Comparison of ENCODE assay signal across 1 cellular context in genomic region chr3:98010194-98010882, GRCh38.
TF ChIP-seq lines count a peak whose summit lies in the region.

No MANE protein-coding gene starts in this region.

TF ChIP-seq in HepG2, 621 proteins besides CTCF, POLR2A, EP300 and RAD21 (continued from another document and continues in another):
- TF ChIP-seq, protein P1, sequence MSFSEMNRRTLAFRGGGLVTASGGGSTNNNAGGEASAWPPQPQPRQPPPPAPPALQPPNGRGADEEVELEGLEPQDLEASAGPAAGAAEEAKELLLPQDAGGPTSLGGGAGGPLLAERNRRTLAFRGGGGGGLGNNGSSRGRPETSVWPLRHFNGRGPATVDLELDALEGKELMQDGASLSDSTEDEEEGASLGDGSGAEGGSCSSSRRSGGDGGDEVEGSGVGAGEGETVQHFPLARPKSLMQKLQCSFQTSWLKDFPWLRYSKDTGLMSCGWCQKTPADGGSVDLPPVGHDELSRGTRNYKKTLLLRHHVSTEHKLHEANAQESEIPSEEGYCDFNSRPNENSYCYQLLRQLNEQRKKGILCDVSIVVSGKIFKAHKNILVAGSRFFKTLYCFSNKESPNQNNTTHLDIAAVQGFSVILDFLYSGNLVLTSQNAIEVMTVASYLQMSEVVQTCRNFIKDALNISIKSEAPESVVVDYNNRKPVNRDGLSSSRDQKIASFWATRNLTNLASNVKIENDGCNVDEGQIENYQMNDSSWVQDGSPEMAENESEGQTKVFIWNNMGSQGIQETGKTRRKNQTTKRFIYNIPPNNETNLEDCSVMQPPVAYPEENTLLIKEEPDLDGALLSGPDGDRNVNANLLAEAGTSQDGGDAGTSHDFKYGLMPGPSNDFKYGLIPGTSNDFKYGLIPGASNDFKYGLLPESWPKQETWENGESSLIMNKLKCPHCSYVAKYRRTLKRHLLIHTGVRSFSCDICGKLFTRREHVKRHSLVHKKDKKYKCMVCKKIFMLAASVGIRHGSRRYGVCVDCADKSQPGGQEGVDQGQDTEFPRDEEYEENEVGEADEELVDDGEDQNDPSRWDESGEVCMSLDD (CRISPR knock-in tag; IDR thresholded peaks at IDR 0.05; ENCODE audit: borderline replicate concordance): peak; percentile 20; the same call in 1 of the 2 replicates
- TF ChIP-seq ZNF816 (CRISPR knock-in tag; IDR thresholded peaks at IDR 0.05; ENCODE audit: borderline replicate concordance) (0 out of 2 replicates have a peak, but pooled peaks have one; percentile 18), ZBTB20 (CRISPR knock-in tag; IDR thresholded peaks at IDR 0.05; ENCODE audit: borderline replicate concordance, low read depth) (0 out of 2 replicates have a peak, but pooled peaks have one; percentile 32), REPIN1 (CRISPR knock-in tag; IDR thresholded peaks at IDR 0.05; ENCODE audit: borderline replicate concordance, low read depth) (peak; percentile 86; the same call in 1 of the 2 replicates), RCOR2 (CRISPR knock-in tag; IDR thresholded peaks at IDR 0.05) (peak; percentile 72), THAP9 (CRISPR knock-in tag; IDR thresholded peaks at IDR 0.05; ENCODE audit: borderline replicate concordance) (no peak), ZNF350 (CRISPR knock-in tag; IDR thresholded peaks at IDR 0.05; ENCODE audit: borderline replicate concordance, low read depth) (peak; percentile 79; the same call in 1 of the 2 replicates), ZNF580 (CRISPR knock-in tag; IDR thresholded peaks at IDR 0.05; ENCODE audit: borderline replicate concordance, low read depth) (0 out of 2 replicates have a peak, but pooled peaks have one; percentile 52), TEAD3 (CRISPR knock-in tag; optimal IDR thresholded peaks at IDR 0.05; ENCODE audit: borderline replicate concordance) (peak; percentile 95), ISL2 (CRISPR knock-in tag; IDR thresholded peaks at IDR 0.05) (peak; percentile 95), ZBTB25 (CRISPR knock-in tag; IDR thresholded peaks at IDR 0.05) (peak; percentile 17; the same call in 1 of the 2 replicates), ZSCAN5A (CRISPR knock-in tag; IDR thresholded peaks at IDR 0.05; ENCODE audit: borderline replicate concordance) (peak; percentile 83; the same call in 1 of the 2 replicates), ZBTB7A (CRISPR knock-in tag; IDR thresholded peaks at IDR 0.05) (peak; percentile 97), FOXP1 (IDR thresholded peaks at IDR 0.05) (no peak), FOXP1 (CRISPR knock-in tag; IDR thresholded peaks at IDR 0.05) (peak; percentile 43; the same call in 1 of the 2 replicates), ZNF160 (CRISPR knock-in tag; IDR thresholded peaks at IDR 0.05) (no peak), TMF1 (CRISPR knock-in tag; IDR thresholded peaks at IDR 0.05; ENCODE audit: low read depth) (0 out of 2 replicates have a peak, but pooled peaks have one; percentile 27), NR2F6 (IDR thresholded peaks at IDR 0.05) (peak; percentile 99), NR2F6 (CRISPR knock-in tag; IDR thresholded peaks at IDR 0.05) (peak; percentile 98), HDAC2 (CRISPR knock-in tag; IDR thresholded peaks at IDR 0.05) (peak; percentile 83), GATAD2A (CRISPR knock-in tag; IDR thresholded peaks at IDR 0.05) (peak; percentile 86)
- TF ChIP-seq, protein P2, sequence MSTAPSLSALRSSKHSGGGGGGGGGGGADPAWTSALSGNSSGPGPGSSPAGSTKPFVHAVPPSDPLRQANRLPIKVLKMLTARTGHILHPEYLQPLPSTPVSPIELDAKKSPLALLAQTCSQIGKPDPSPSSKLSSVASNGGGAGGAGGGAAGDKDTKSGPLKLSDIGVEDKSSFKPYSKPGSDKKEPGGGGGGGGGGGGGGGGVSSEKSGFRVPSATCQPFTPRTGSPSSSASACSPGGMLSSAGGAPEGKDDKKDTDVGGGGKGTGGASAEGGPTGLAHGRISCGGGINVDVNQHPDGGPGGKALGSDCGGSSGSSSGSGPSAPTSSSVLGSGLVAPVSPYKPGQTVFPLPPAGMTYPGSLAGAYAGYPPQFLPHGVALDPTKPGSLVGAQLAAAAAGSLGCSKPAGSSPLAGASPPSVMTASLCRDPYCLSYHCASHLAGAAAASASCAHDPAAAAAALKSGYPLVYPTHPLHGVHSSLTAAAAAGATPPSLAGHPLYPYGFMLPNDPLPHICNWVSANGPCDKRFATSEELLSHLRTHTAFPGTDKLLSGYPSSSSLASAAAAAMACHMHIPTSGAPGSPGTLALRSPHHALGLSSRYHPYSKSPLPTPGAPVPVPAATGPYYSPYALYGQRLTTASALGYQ (CRISPR knock-in tag; IDR thresholded peaks at IDR 0.05): peak; percentile 81
- TF ChIP-seq, protein P3, sequence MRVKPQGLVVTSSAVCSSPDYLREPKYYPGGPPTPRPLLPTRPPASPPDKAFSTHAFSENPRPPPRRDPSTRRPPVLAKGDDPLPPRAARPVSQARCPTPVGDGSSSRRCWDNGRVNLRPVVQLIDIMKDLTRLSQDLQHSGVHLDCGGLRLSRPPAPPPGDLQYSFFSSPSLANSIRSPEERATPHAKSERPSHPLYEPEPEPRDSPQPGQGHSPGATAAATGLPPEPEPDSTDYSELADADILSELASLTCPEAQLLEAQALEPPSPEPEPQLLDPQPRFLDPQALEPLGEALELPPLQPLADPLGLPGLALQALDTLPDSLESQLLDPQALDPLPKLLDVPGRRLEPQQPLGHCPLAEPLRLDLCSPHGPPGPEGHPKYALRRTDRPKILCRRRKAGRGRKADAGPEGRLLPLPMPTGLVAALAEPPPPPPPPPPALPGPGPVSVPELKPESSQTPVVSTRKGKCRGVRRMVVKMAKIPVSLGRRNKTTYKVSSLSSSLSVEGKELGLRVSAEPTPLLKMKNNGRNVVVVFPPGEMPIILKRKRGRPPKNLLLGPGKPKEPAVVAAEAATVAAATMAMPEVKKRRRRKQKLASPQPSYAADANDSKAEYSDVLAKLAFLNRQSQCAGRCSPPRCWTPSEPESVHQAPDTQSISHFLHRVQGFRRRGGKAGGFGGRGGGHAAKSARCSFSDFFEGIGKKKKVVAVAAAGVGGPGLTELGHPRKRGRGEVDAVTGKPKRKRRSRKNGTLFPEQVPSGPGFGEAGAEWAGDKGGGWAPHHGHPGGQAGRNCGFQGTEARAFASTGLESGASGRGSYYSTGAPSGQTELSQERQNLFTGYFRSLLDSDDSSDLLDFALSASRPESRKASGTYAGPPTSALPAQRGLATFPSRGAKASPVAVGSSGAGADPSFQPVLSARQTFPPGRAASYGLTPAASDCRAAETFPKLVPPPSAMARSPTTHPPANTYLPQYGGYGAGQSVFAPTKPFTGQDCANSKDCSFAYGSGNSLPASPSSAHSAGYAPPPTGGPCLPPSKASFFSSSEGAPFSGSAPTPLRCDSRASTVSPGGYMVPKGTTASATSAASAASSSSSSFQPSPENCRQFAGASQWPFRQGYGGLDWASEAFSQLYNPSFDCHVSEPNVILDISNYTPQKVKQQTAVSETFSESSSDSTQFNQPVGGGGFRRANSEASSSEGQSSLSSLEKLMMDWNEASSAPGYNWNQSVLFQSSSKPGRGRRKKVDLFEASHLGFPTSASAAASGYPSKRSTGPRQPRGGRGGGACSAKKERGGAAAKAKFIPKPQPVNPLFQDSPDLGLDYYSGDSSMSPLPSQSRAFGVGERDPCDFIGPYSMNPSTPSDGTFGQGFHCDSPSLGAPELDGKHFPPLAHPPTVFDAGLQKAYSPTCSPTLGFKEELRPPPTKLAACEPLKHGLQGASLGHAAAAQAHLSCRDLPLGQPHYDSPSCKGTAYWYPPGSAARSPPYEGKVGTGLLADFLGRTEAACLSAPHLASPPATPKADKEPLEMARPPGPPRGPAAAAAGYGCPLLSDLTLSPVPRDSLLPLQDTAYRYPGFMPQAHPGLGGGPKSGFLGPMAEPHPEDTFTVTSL (CRISPR knock-in tag; IDR thresholded peaks at IDR 0.05; ENCODE audit: borderline replicate concordance): no peak
- TF ChIP-seq, protein P4, sequence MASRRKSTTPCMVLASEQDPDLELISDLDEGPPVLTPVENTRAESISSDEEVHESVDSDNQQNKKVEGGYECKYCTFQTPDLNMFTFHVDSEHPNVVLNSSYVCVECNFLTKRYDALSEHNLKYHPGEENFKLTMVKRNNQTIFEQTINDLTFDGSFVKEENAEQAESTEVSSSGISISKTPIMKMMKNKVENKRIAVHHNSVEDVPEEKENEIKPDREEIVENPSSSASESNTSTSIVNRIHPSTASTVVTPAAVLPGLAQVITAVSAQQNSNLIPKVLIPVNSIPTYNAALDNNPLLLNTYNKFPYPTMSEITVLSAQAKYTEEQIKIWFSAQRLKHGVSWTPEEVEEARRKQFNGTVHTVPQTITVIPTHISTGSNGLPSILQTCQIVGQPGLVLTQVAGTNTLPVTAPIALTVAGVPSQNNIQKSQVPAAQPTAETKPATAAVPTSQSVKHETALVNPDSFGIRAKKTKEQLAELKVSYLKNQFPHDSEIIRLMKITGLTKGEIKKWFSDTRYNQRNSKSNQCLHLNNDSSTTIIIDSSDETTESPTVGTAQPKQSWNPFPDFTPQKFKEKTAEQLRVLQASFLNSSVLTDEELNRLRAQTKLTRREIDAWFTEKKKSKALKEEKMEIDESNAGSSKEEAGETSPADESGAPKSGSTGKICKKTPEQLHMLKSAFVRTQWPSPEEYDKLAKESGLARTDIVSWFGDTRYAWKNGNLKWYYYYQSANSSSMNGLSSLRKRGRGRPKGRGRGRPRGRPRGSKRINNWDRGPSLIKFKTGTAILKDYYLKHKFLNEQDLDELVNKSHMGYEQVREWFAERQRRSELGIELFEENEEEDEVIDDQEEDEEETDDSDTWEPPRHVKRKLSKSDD (CRISPR knock-in tag; IDR thresholded peaks at IDR 0.05; ENCODE audit: low read depth): peak; percentile 84; the same call in 1 of the 2 replicates
- TF ChIP-seq, protein P5, sequence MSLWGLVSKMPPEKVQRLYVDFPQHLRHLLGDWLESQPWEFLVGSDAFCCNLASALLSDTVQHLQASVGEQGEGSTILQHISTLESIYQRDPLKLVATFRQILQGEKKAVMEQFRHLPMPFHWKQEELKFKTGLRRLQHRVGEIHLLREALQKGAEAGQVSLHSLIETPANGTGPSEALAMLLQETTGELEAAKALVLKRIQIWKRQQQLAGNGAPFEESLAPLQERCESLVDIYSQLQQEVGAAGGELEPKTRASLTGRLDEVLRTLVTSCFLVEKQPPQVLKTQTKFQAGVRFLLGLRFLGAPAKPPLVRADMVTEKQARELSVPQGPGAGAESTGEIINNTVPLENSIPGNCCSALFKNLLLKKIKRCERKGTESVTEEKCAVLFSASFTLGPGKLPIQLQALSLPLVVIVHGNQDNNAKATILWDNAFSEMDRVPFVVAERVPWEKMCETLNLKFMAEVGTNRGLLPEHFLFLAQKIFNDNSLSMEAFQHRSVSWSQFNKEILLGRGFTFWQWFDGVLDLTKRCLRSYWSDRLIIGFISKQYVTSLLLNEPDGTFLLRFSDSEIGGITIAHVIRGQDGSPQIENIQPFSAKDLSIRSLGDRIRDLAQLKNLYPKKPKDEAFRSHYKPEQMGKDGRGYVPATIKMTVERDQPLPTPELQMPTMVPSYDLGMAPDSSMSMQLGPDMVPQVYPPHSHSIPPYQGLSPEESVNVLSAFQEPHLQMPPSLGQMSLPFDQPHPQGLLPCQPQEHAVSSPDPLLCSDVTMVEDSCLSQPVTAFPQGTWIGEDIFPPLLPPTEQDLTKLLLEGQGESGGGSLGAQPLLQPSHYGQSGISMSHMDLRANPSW (CRISPR knock-in tag; IDR thresholded peaks at IDR 0.05; ENCODE audit: borderline replicate concordance): 0 out of 2 replicates have a peak, but pooled peaks have one; percentile 54
- TF ChIP-seq, protein P6, sequence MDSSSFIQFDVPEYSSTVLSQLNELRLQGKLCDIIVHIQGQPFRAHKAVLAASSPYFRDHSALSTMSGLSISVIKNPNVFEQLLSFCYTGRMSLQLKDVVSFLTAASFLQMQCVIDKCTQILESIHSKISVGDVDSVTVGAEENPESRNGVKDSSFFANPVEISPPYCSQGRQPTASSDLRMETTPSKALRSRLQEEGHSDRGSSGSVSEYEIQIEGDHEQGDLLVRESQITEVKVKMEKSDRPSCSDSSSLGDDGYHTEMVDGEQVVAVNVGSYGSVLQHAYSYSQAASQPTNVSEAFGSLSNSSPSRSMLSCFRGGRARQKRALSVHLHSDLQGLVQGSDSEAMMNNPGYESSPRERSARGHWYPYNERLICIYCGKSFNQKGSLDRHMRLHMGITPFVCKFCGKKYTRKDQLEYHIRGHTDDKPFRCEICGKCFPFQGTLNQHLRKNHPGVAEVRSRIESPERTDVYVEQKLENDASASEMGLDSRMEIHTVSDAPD (CRISPR knock-in tag; IDR thresholded peaks at IDR 0.05): peak; percentile 86
